1 cellular context compared by ENCODE assay signal in genomic region chr3:117611242-117611641, GRCh38.
TF ChIP-seq lines count a peak whose summit lies in the region.

No MANE protein-coding gene starts in this region.

TF ChIP-seq in SK-N-SH, 30 proteins besides CTCF, POLR2A, EP300 and RAD21 (continued from another document):
- TF ChIP-seq, protein P1, sequence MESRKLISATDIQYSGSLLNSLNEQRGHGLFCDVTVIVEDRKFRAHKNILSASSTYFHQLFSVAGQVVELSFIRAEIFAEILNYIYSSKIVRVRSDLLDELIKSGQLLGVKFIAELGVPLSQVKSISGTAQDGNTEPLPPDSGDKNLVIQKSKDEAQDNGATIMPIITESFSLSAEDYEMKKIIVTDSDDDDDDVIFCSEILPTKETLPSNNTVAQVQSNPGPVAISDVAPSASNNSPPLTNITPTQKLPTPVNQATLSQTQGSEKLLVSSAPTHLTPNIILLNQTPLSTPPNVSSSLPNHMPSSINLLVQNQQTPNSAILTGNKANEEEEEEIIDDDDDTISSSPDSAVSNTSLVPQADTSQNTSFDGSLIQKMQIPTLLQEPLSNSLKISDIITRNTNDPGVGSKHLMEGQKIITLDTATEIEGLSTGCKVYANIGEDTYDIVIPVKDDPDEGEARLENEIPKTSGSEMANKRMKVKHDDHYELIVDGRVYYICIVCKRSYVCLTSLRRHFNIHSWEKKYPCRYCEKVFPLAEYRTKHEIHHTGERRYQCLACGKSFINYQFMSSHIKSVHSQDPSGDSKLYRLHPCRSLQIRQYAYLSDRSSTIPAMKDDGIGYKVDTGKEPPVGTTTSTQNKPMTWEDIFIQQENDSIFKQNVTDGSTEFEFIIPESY (IDR thresholded peaks at IDR 0.05; ENCODE audit: borderline replicate concordance, low read depth): no peak
- TF ChIP-seq TEAD4 (IDR thresholded peaks at IDR 0.05; ENCODE audit: borderline replicate concordance, insufficient read depth) (no peak), FOXM1 (IDR thresholded peaks at IDR 0.05; ENCODE audit: low read depth) (no peak), RCOR1 (IDR thresholded peaks at IDR 0.05; ENCODE audit: low read length) (peak; percentile 77), YY1 (IDR thresholded peaks at IDR 0.05; ENCODE audit: low read depth) (no peak), IRF3 (IDR thresholded peaks at IDR 0.05; ENCODE audit: low read depth, low read length) (no peak), TAF1 (IDR thresholded peaks at IDR 0.05; ENCODE audit: borderline replicate concordance, low read depth, low read length) (no peak), USF2 (IDR thresholded peaks at IDR 0.05; ENCODE audit: borderline replicate concordance, low read depth, low read length) (no peak), MAX (IDR thresholded peaks at IDR 0.05; ENCODE audit: low read depth) (no peak), FOSL2 (IDR thresholded peaks at IDR 0.05; ENCODE audit: borderline replicate concordance, low read depth) (no peak), EZH2phosphoT487 (IDR thresholded peaks at IDR 0.05; ENCODE audit: borderline replicate concordance, low read depth) (no peak), SIN3A (IDR thresholded peaks at IDR 0.05; ENCODE audit: borderline replicate concordance, low read depth, low read length) (no peak), USF1 (IDR thresholded peaks at IDR 0.05; ENCODE audit: borderline replicate concordance, low read depth) (no peak), GABPA (IDR thresholded peaks at IDR 0.05; ENCODE audit: low read depth) (no peak), MXI1 (IDR thresholded peaks at IDR 0.05; ENCODE audit: low read depth, low read length) (no peak), POLR2AphosphoS5 (IDR thresholded peaks at IDR 0.05; ENCODE audit: low read depth, low read length) (no peak), JUND (IDR thresholded peaks at IDR 0.05) (no peak), RFX5 (IDR thresholded peaks at IDR 0.05; ENCODE audit: low read length) (no peak), MEF2A (IDR thresholded peaks at IDR 0.05; ENCODE audit: borderline replicate concordance, low read depth) (no peak), RXRA (IDR thresholded peaks at IDR 0.05; ENCODE audit: borderline replicate concordance, low read depth) (no peak), NFIC (IDR thresholded peaks at IDR 0.05; ENCODE audit: borderline replicate concordance) (no peak)
TF ChIP-seq in SK-N-SH: peak in this region for 5.
